17 cellular contexts compared by ENCODE assay signal in the genomic region with DNA sequence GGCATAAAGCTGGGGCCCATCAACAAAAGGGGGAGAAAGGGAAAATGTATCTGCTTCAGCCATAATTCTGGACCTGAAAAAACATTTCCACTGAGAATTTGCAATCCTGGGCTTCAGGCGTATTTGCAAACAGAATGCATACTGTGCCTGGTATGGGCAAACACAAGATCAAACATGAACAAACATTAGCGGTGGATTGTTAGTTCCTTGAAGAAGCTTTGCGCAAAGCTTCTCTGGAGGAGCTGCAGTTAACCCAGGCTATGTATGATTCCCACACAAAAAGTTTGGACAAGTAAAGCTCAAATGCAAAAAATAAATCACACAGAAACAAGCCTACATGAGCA.
"Had no signal": no experiment of that assay in that cellular context is flagged by ENCODE, and none has a peak within 500 bp of the region (broad histone marks: within the 10 kb centered on the region; RNA-seq: fewer than 3 reads in every experiment).

No MANE protein-coding gene starts in this region.

- H3K4me3 ChIP-seq: cardiac muscle cell, esophagus muscularis mucosa, suprapubic skin, upper lobe of right lung had no signal

- H3K9me3 Mint-ChIP-seq: nephron had no signal

- H3K27ac ChIP-seq: cardiac muscle cell, esophagus muscularis mucosa, suprapubic skin, upper lobe of right lung had no signal

- H3K4me1 ChIP-seq: esophagus muscularis mucosa, upper lobe of right lung had no signal

- H3K9me3 ChIP-seq: esophagus muscularis mucosa, suprapubic skin, upper lobe of right lung had no signal

- H3K4me3 Mint-ChIP-seq: nephron had no signal

- H3K36me3 ChIP-seq: cardiac muscle cell, esophagus muscularis mucosa, suprapubic skin, upper lobe of right lung had no signal

- DNase-seq: activated CD4-positive, alpha-beta T cell treated with anti-CD3 and anti-CD28 coated beads for 1 hour; activated CD4-positive, alpha-beta T cell treated with anti-CD3 and anti-CD28 coated beads, Interleukin-2, amount 50 U/mL, for 4 hours; activated effector memory CD4-positive, alpha-beta T cell treated with Interleukin-2 at 50 U/mL for 16 hours; activated naive CD4-positive, alpha-beta T cell treated with anti-CD3 and anti-CD28 coated beads, Interleukin-2, amount 50 U/mL, for 16 hours; activated T-cell treated with anti-CD3 and anti-CD28 coated beads, Interleukin-2, amount 50 U/mL, for 1 hour; hypothalamus; occipital lobe; right cardiac atrium; small intestine; stimulated activated naive CD8-positive, alpha-beta T cell treated with anti-CD3 and anti-CD28 coated beads, Interleukin-15, Interleukin-2, amounts not matched to agents 100 U/mL and 50 U/mL, for 24 hours; T-helper 1 cell; T1000; upper lobe of right lung had no signal

- H3K27me3 ChIP-seq: cardiac muscle cell, suprapubic skin, upper lobe of right lung had no signal

- ATAC-seq: right cardiac atrium; stimulated activated naive CD8-positive, alpha-beta T cell treated with anti-CD3 and anti-CD28 coated beads, Interleukin-15, Interleukin-2, amounts not matched to agents 100 U/mL and 50 U/mL, for 24 hours; upper lobe of right lung had no signal
